In genomic region chr1:229507502-229507901, GRCh38 we compare ENCODE assay signal across 8 cellular contexts. TPM values are rescaled to one million over a fixed set of nuclear protein-coding genes. Genes with fewer than 3 reads are reported as not detected.
DNase-seq lines count a peak whose midpoint lies in the region; ATAC-seq and TF ChIP-seq lines count a peak whose summit lies in the region.

No MANE protein-coding gene starts in this region.

- H3K36me3 ChIP-seq in SK-N-SH (replicated peaks in 1 of 2; ENCODE audit: control insufficient read depth in 1 of 2, insufficient read depth in 2 of 2, low read length in 1 of 2) = peaks cover 15 to 20% of the 10 kb centered on the region in 2 experiments
- H3K36me3 ChIP-seq in OCI-LY1 (ENCODE audit: insufficient read depth, low read length) = peaks cover 7% of the 10 kb centered on the region; the same call in 1 of the 2 replicates
- H3K36me3 ChIP-seq in psoas muscle (ENCODE audit: insufficient read depth in 1 of 2, low read depth in 1 of 2) = peaks cover 3 to 26% of the 10 kb centered on the region in 2 donors

- ATAC-seq in SK-N-SH treated with all-trans-retinoic acid at 6 μM for 48 hours (no peak; the same call in 1 of the 3 replicates), psoas muscle (peak in 1 of 4 donors; percentile 2)
- no peak for ATAC-seq in activated CD4-positive, CD25-positive, alpha-beta regulatory T cell treated with anti-CD3 and anti-CD28 coated beads, Interleukin-2, amount 50 U/mL, for 24 hours

- H3F3A ChIP-seq in SK-N-SH (replicated peaks; ENCODE audit: insufficient read depth) (no peaks in the 10 kb centered on the region), OCI-LY1 (ENCODE audit: insufficient read depth, low read length) (no peaks in the 10 kb centered on the region)

- H2AFZ ChIP-seq in SK-N-SH (ENCODE audit: low read depth) (peak overlapping the region; percentile 61), OCI-LY1 (ENCODE audit: low read length) (no peak overlapping the region)

- no peaks in the 10 kb centered on the region for H3K9me3 ChIP-seq in SK-N-SH
- no peaks in the 10 kb centered on the region for H3K9me3 ChIP-seq in OCI-LY1 (ENCODE audit: low read length)
- no peaks in the 10 kb centered on the region for H3K9me3 ChIP-seq in psoas muscle

- intact Hi-C loops in psoas muscle (cut with DNase I) = no loop called here

- peak overlapping the region; percentile 80 to 94 for H3K4me3 ChIP-seq in SK-N-SH (ENCODE audit: low read depth in 2 of 2, low read length in 1 of 2)
- peak overlapping the region; percentile 89 for H3K4me3 ChIP-seq in OCI-LY1 (ENCODE audit: low read depth, low read length, poor library complexity, severe bottlenecking)
- H3K4me3 ChIP-seq in psoas muscle = peak overlapping the region; percentile 89

- TF ChIP-seq RAD21 in SK-N-SH (IDR thresholded peaks at IDR 0.05; ENCODE audit: low read length) = no peak

- WGBS in SK-N-SH (ENCODE audit: low lambda C conversion rate) = 2% methylated on average over 5 of the region's 5 CpGs
- 4 to 9% (median 6%) methylated on average over 5 of the region's 5 CpGs for WGBS in psoas muscle, 3 donors

- no peak for TF ChIP-seq POLR2A in erythroblast (IDR thresholded peaks at IDR 0.05; ENCODE audit: low read length)

- DNase-seq in SK-N-SH = no peak
- DNase-seq in erythroblast (lab: John Stamatoyannopoulos, UW) = peak; percentile 64 to 68
- no peak for DNase-seq in psoas muscle
- DNase-seq in A172 (ENCODE audit: low spot score) = no peak
- no peak for DNase-seq in DMS 273 (lab: John Stamatoyannopoulos, UW; ENCODE audit: unreplicated experiment)

- peak overlapping the region; percentile 80 to 82 for H3K27ac ChIP-seq in SK-N-SH (ENCODE audit: low read depth in 2 of 2, low read length in 1 of 2)
- peak overlapping the region; percentile 25 for H3K27ac ChIP-seq in OCI-LY1 (ENCODE audit: low read depth, low read length, poor library complexity, severe bottlenecking)
- peak overlapping the region; percentile 94 for H3K27ac ChIP-seq in psoas muscle

- H3K27me3 ChIP-seq in SK-N-SH (ENCODE audit: insufficient read depth) (no peaks in the 10 kb centered on the region), OCI-LY1 (ENCODE audit: insufficient read depth, low read length) (no peaks in the 10 kb centered on the region), psoas muscle (ENCODE audit: insufficient read depth in 3 of 3, low read length in 2 of 3) (no peaks in the 10 kb centered on the region)

- POLR2A ChIA-PET in SK-N-SH (lab: Yijun Ruan, JAX) = interaction anchor here (1.0 to 1.9 kb wide), 3 partner anchors 51 to 248 kb away, joined by 3 to 8 read pairs (median 5); partner anchors contain the start of gene ABCB10

- H3K79me2 ChIP-seq in SK-N-SH (ENCODE audit: insufficient read depth) = peaks cover 52% of the 10 kb centered on the region
- peaks cover 22% of the 10 kb centered on the region for H3K79me2 ChIP-seq in OCI-LY1 (ENCODE audit: insufficient read depth, low read length)

- CTCF ChIA-PET in SK-N-SH (lab: Yijun Ruan, JAX) = interaction anchor here (0.8 to 1.9 kb wide), 3 partner anchors 10 to 51 kb away, joined by 3 to 8 read pairs (median 3); partner anchors contain the start of gene ABCB10

- H3K9me2 ChIP-seq in SK-N-SH (no peaks in the 10 kb centered on the region), OCI-LY1 (ENCODE audit: low read depth, low read length) (no peaks in the 10 kb centered on the region)

- no peaks in the 10 kb centered on the region for H4K20me1 ChIP-seq in SK-N-SH (ENCODE audit: insufficient read depth)
- H4K20me1 ChIP-seq in OCI-LY1 (ENCODE audit: insufficient read depth, low read length) = no peaks in the 10 kb centered on the region

- H3K4me1 ChIP-seq in SK-N-SH (ENCODE audit: control insufficient read depth in 1 of 2, insufficient read depth in 2 of 2, low read depth in 1 of 2, low read length in 1 of 2) = peaks cover 9 to 19% of the 10 kb centered on the region in 2 experiments; a peak in 3 of 4 replicates
- H3K4me1 ChIP-seq in OCI-LY1 (ENCODE audit: insufficient read depth, low read length, severe bottlenecking) = peaks cover 23% of the 10 kb centered on the region
- H3K4me1 ChIP-seq in psoas muscle = peaks cover 10% of the 10 kb centered on the region

- no peak for TF ChIP-seq EP300 in SK-N-SH (IDR thresholded peaks at IDR 0.05; ENCODE audit: borderline replicate concordance in 1 of 2, low read depth in 1 of 2, low read length in 1 of 2)

- peak overlapping the region; percentile 68 for H3K4me2 ChIP-seq in SK-N-SH
- H3K4me2 ChIP-seq in OCI-LY1 (ENCODE audit: low read length) = peak overlapping the region; percentile 77

- TF ChIP-seq CTCF in SK-N-SH (IDR thresholded peaks at IDR 0.05) (no peak), OCI-LY1 (IDR thresholded peaks at IDR 0.05; ENCODE audit: low read length) (no peak), psoas muscle (IDR thresholded peaks at IDR 0.05) (no peak)

- H3K9ac ChIP-seq in SK-N-SH = peak overlapping the region; percentile 95
- H3K9ac ChIP-seq in OCI-LY1 (ENCODE audit: low read length) = peak overlapping the region; percentile 94

TF ChIP-seq in SK-N-SH, 30 proteins besides CTCF, POLR2A, EP300 and RAD21:
- TF ChIP-seq, protein P1, sequence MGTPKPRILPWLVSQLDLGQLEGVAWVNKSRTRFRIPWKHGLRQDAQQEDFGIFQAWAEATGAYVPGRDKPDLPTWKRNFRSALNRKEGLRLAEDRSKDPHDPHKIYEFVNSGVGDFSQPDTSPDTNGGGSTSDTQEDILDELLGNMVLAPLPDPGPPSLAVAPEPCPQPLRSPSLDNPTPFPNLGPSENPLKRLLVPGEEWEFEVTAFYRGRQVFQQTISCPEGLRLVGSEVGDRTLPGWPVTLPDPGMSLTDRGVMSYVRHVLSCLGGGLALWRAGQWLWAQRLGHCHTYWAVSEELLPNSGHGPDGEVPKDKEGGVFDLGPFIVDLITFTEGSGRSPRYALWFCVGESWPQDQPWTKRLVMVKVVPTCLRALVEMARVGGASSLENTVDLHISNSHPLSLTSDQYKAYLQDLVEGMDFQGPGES (IDR thresholded peaks at IDR 0.05; ENCODE audit: low read depth, low read length) = no peak
- no peak for TF ChIP-seq MXI1 (IDR thresholded peaks at IDR 0.05; ENCODE audit: low read depth, low read length)
TF ChIP-seq in SK-N-SH: peak in this region for 0.

TF ChIP-seq in SK-N-SH treated with all-trans-retinoic acid at 6 μM for 48 hours, 23 proteins besides CTCF, POLR2A, EP300 and RAD21:
- no peak for TF ChIP-seq ZNF8 (CRISPR knock-in tag; IDR thresholded peaks at IDR 0.05)
- TF ChIP-seq SNAI2 (CRISPR knock-in tag; IDR thresholded peaks at IDR 0.05) = no peak
- TF ChIP-seq ZFP3 (CRISPR knock-in tag; IDR thresholded peaks at IDR 0.05) = no peak
- no peak for TF ChIP-seq PPARA (CRISPR knock-in tag; IDR thresholded peaks at IDR 0.05; ENCODE audit: borderline replicate concordance)
- TF ChIP-seq, protein P2, sequence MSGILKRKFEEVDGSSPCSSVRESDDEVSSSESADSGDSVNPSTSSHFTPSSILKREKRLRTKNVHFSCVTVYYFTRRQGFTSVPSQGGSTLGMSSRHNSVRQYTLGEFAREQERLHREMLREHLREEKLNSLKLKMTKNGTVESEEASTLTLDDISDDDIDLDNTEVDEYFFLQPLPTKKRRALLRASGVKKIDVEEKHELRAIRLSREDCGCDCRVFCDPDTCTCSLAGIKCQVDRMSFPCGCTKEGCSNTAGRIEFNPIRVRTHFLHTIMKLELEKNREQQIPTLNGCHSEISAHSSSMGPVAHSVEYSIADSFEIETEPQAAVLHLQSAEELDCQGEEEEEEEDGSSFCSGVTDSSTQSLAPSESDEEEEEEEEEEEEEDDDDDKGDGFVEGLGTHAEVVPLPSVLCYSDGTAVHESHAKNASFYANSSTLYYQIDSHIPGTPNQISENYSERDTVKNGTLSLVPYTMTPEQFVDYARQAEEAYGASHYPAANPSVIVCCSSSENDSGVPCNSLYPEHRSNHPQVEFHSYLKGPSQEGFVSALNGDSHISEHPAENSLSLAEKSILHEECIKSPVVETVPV (CRISPR knock-in tag; IDR thresholded peaks at IDR 0.05) = no peak
- no peak for TF ChIP-seq ZC3H10 (CRISPR knock-in tag; IDR thresholded peaks at IDR 0.05)

RNA-seq across cellular contexts. Expression of gene NUP133, which starts 0.6 kb away (rescaled TPM):
- polyA plus RNA-seq in SK-N-SH (2012; rRNA removed) (10.9 and 14.8 TPM in 2 replicates), psoas muscle (10 to 100 TPM in 1 of 3 donors, 1 to 10 TPM in 2; 9.3 to 18.7 (median 9.5) TPM)
- polyA plus RNA-seq in SK-N-SH (2012; cell fraction: cytosol; rRNA removed) = 14.1 and 14.4 TPM in 2 replicates
- polyA plus RNA-seq in SK-N-SH (2012; cell fraction: nucleus; rRNA removed) = 8.5 and 17.0 TPM in 2 replicates
- total RNA-seq in psoas muscle = 10 to 100 TPM; 24.1 to 29.3 (median 26.4) TPM
- 52.8 and 64.5 TPM in 2 replicates for total RNA-seq in A172 (2014; rRNA removed; shearing (Covaris generic))

RNA-seq across cellular contexts. Expression of gene ABCB10, which starts 51.0 kb away (rescaled TPM):
- polyA plus RNA-seq in SK-N-SH (2012; rRNA removed) (5.7 and 7.4 TPM in 2 replicates), psoas muscle (10 to 100 TPM in 1 of 3 donors, 1 to 10 TPM in 2; 6.9 to 10.8 (median 9.0) TPM)
- polyA plus RNA-seq in SK-N-SH (2012; cell fraction: cytosol; rRNA removed) = 6.8 and 7.7 TPM in 2 replicates
- 6.9 and 9.0 TPM in 2 replicates for polyA plus RNA-seq in SK-N-SH (2012; cell fraction: nucleus; rRNA removed)
- total RNA-seq in psoas muscle = 10 to 100 TPM in 3 of 4 donors, 1 to 10 TPM in 1; 9.8 to 20.8 (median 17.5) TPM
- total RNA-seq in A172 (2014; rRNA removed; shearing (Covaris generic)) = 52.0 and 53.3 TPM in 2 replicates

Comparison
In these comparisons a context has a peak if more than half of its experiments do, and no peak if none do; other contexts are left out.
1. DNase-seq: peak in erythroblast (2 of 2); none in SK-N-SH (single experiment), psoas muscle (0 of 2), A172 (single experiment) and DMS 273 (single experiment).
2. H3K27ac ChIP-seq: peak in every context shown above with its lines; median percentile 94 in psoas muscle; 81 in SK-N-SH; 25 in OCI-LY1.
3. Peak in every context shown above with its lines, with median percentiles within 50 percentile points of each other: H3K4me3 ChIP-seq.